ENCODE assay signal across 9 cellular contexts in genomic region chr13:26759907-26760834, GRCh38. TPM values are rescaled to one million over a fixed set of nuclear protein-coding genes. Genes with fewer than 3 reads are reported as not detected.
DNase-seq lines count a peak whose midpoint lies in the region; ATAC-seq and TF ChIP-seq lines count a peak whose summit lies in the region.
"Had no signal": no experiment of that assay in that cellular context is flagged by ENCODE, and none has a peak within 500 bp of the region (broad histone marks: within the 10 kb centered on the region; RNA-seq: fewer than 3 reads in every experiment).

A gene with protein sequence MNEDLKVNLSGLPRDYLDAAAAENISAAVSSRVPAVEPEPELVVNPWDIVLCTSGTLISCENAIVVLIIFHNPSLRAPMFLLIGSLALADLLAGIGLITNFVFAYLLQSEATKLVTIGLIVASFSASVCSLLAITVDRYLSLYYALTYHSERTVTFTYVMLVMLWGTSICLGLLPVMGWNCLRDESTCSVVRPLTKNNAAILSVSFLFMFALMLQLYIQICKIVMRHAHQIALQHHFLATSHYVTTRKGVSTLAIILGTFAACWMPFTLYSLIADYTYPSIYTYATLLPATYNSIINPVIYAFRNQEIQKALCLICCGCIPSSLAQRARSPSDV (minus strand): TSS chr13:26760786. CDS start chr13:26759827, 959 bp downstream.

- ATAC-seq in memory B cell (ENCODE audit: low read depth) (peak; percentile 31), upper lobe of left lung (ENCODE audit: low FRiP score in 2 of 2) (peak in 1 of 2 donors; percentile 14), GM21423 (IDR thresholded peaks at IDR 0.05; ENCODE audit: unreplicated experiment) (no peak)

- H3K9me3 ChIP-seq in upper lobe of left lung: no peaks in the 10 kb centered on the region

- H3K27me3 ChIP-seq in upper lobe of left lung: peaks cover 0 to 19% (median 11%) of the 10 kb centered on the region in 4 donors

- no peak for TF ChIP-seq POLR2A in upper lobe of left lung (IDR thresholded peaks at IDR 0.05)

- H3K4me1 Mint-ChIP-seq in activated naive CD4-positive, alpha-beta T cell treated with anti-CD3 and anti-CD28 coated beads, Interleukin-2, amount 50 U/mL, for 24 hours: peaks cover 17% of the 10 kb centered on the region
- H3K4me1 Mint-ChIP-seq in brain (peaks cover 54% of the 10 kb centered on the region), memory B cell (peaks cover 9% of the 10 kb centered on the region)

- 1% methylated on average over 18 to 50 of the region's 87 CpGs for WGBS in upper lobe of left lung, 2 donors

- H3K9me3 Mint-ChIP-seq in activated naive CD4-positive, alpha-beta T cell treated with anti-CD3 and anti-CD28 coated beads, Interleukin-2, amount 50 U/mL, for 24 hours: no peaks in the 10 kb centered on the region
- H3K9me3 Mint-ChIP-seq in brain (peaks cover 0 to 13% (median 9%) of the 10 kb centered on the region in 5 experiments), memory B cell (no peaks in the 10 kb centered on the region)

- peak within 1 kb of the TSS in 3 of 4 donors; percentile 26 to 44 (median 44) for H3K4me3 ChIP-seq in upper lobe of left lung

- no peaks in the 10 kb centered on the region for H3K36me3 Mint-ChIP-seq in activated naive CD4-positive, alpha-beta T cell treated with anti-CD3 and anti-CD28 coated beads, Interleukin-2, amount 50 U/mL, for 24 hours
- H3K36me3 Mint-ChIP-seq in brain (peaks cover 11% of the 10 kb centered on the region), memory B cell (no peaks in the 10 kb centered on the region)

- peaks cover 49% of the 10 kb centered on the region for H3K27me3 Mint-ChIP-seq in activated naive CD4-positive, alpha-beta T cell treated with anti-CD3 and anti-CD28 coated beads, Interleukin-2, amount 50 U/mL, for 24 hours
- peaks cover 79% of the 10 kb centered on the region for H3K27me3 Mint-ChIP-seq in brain
- H3K27me3 Mint-ChIP-seq in memory B cell: peaks cover 27% of the 10 kb centered on the region

- TF ChIP-seq CTCF in brain (conservative IDR thresholded peaks at IDR 0.05) (no peak), upper lobe of left lung (IDR thresholded peaks at IDR 0.05) (no peak)

- no peak within 1 kb of the TSS for H3K27ac Mint-ChIP-seq in activated naive CD4-positive, alpha-beta T cell treated with anti-CD3 and anti-CD28 coated beads, Interleukin-2, amount 50 U/mL, for 24 hours
- H3K27ac Mint-ChIP-seq in brain (peak within 1 kb of the TSS in 4 of 5 experiments; percentile 48 to 92 (median 87)), memory B cell (no peak within 1 kb of the TSS)

- H3K27ac ChIP-seq in upper lobe of left lung: no peak within 1 kb of the TSS

- peak within 1 kb of the TSS; percentile 66 for H3K4me3 Mint-ChIP-seq in activated naive CD4-positive, alpha-beta T cell treated with anti-CD3 and anti-CD28 coated beads, Interleukin-2, amount 50 U/mL, for 24 hours
- H3K4me3 Mint-ChIP-seq in brain: peak within 1 kb of the TSS; percentile 84 to 91 (median 89)
- H3K4me3 Mint-ChIP-seq in memory B cell: peak within 1 kb of the TSS; percentile 70

- no peak for TF ChIP-seq EP300 in upper lobe of left lung (IDR thresholded peaks at IDR 0.05)

- peaks cover 7 to 13% (median 10%) of the 10 kb centered on the region in 4 donors for H3K4me1 ChIP-seq in upper lobe of left lung

- DNase-seq in activated naive CD4-positive, alpha-beta T cell (lab: John Stamatoyannopoulos, UW): no peak
- DNase-seq in memory B cell (ENCODE audit: low spot score in 2 of 2): no peak
- peak in 1 of 2 donors; percentile 79 for DNase-seq in upper lobe of left lung
- DNase-seq in foreskin melanocyte: no peak
- DNase-seq in GM19238 (ENCODE audit: insufficient read length, low spot score): no peak

- no peaks in the 10 kb centered on the region for H3K36me3 ChIP-seq in upper lobe of left lung

RNA-seq across cellular contexts. Expression of the gene that starts here (rescaled TPM):
- polyA plus RNA-seq in brain (ENCODE audit: insufficient read depth, low read depth, low replicate concordance): 1.6 TPM
- total RNA-seq in upper lobe of left lung: not detected
- total RNA-seq: HT1080 had no signal

Comparison
In these comparisons a context has a peak if more than half of its experiments do, and no peak if none do; other contexts are left out.
1. H3K27ac Mint-ChIP-seq: peak in brain (4 of 5); none in activated naive CD4-positive, alpha-beta T cell treated with anti-CD3 and anti-CD28 coated beads, Interleukin-2, amount 50 U/mL, for 24 hours (single experiment) and memory B cell (single experiment).
2. Peak in every context shown above with its lines, with median percentiles within 50 percentile points of each other: H3K4me3 Mint-ChIP-seq.